19 cellular contexts compared by ENCODE assay signal in the genomic region with DNA sequence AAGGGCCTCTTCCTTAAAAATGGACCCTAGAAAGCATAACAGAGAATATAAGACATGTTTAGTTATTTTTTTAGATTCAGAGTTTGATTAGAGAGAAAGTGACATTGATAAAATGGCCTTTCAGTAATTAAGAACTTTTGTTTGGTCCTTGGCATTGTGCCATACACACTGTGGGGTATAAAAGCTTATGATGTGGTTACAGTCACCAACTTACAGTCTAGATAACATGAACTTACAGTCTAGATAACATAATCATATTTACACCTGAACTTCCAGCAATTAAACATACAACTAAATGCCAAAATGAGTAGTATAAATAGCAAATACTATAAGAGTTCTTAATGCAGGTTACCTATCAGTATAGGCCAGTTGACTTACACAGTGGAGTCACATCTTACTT. TPM values are rescaled to one million over a fixed set of nuclear protein-coding genes. Genes with fewer than 3 reads are reported as not detected.
"Had no signal": no experiment of that assay in that cellular context is flagged by ENCODE, and none has a peak within 500 bp of the region (broad histone marks: within the 10 kb centered on the region; RNA-seq: fewer than 3 reads in every experiment).

No MANE protein-coding gene starts in this region.

- H2AFZ ChIP-seq: neural progenitor cell had no signal

- H3K27me3 ChIP-seq: body of pancreas, cardiac muscle cell, heart left ventricle, neural progenitor cell, right lobe of liver, transverse colon had no signal

- ATAC-seq: activated CD8-positive, alpha-beta T cell treated with anti-CD3 and anti-CD28 coated beads, Interleukin-2, amount 10 ng/mL, durations not matched to agents 7 days and 5 days; body of pancreas; lower lobe of right lung; naive thymus-derived CD8-positive, alpha-beta T cell; right lobe of liver; stimulated activated effector memory CD8-positive, alpha-beta T cell treated with anti-CD3 and anti-CD28 coated beads, Interleukin-12 subunit alpha, Interleukin-12 subunit beta, amount 100 ng/mL, for 72 hours; stimulated activated naive CD8-positive, alpha-beta T cell treated with anti-CD3 and anti-CD28 coated beads, Interleukin-15, amount 100 ng/mL, for 72 hours had no signal

- H3K4me2 ChIP-seq: neural progenitor cell had no signal

- H3K36me3 ChIP-seq: cardiac muscle cell, heart left ventricle, lower lobe of right lung, neural progenitor cell, right lobe of liver, transverse colon had no signal

- H3K4me3 ChIP-seq: body of pancreas, cardiac muscle cell, heart left ventricle, lower lobe of right lung, neural progenitor cell, right lobe of liver, skin epidermis, transverse colon had no signal

- H3K4me1 ChIP-seq: body of pancreas, lower lobe of right lung, neural progenitor cell, right lobe of liver, transverse colon had no signal

- DNase-seq: activated CD4-positive, alpha-beta T cell treated with anti-CD3 and anti-CD28 coated beads for 1 hour; activated CD4-positive, alpha-beta T cell treated with anti-CD3 and anti-CD28 coated beads, Interleukin-2, amount 50 U/mL, for 1 hour; activated CD8-positive, alpha-beta T cell treated with anti-CD3 and anti-CD28 coated beads, Interleukin-2, amount 10 ng/mL, durations not matched to agents 7 days and 5 days; activated gamma-delta T cell treated with Interleukin-2 at 50 U/mL for 16 hours; anterior cingulate cortex; body of pancreas; effector CD4-positive, alpha-beta T cell; heart left ventricle; lower lobe of right lung; naive thymus-derived CD8-positive, alpha-beta T cell; posterior cingulate gyrus; right lobe of liver; stimulated activated CD4-positive, alpha-beta T cell treated with anti-CD3 and anti-CD28 coated beads, Interleukin-2, amount 100 ng/mL, for 24 hours; stimulated activated naive CD8-positive, alpha-beta T cell treated with anti-CD3 and anti-CD28 coated beads, Interleukin-15, amount 100 ng/mL, for 72 hours; transverse colon had no signal

- H3K9ac ChIP-seq: neural progenitor cell had no signal

- H3K27ac ChIP-seq: body of pancreas, cardiac muscle cell, lower lobe of right lung, neural progenitor cell, right lobe of liver, skin epidermis, transverse colon had no signal

- H3K9me3 ChIP-seq: body of pancreas, lower lobe of right lung, right lobe of liver, transverse colon had no signal

RNA-seq across cellular contexts. Expression of gene EFEMP1, which starts 25.6 kb away (rescaled TPM):
- total RNA-seq: activated CD8-positive, alpha-beta T cell treated with anti-CD3 and anti-CD28 coated beads, Interleukin-2, amount 10 ng/mL, durations not matched to agents 7 days and 5 days; naive thymus-derived CD8-positive, alpha-beta T cell had no signal
